Comparison of ENCODE assay signal across 21 cellular contexts in genomic region chr2:95262896-95263542, GRCh38. TPM values are rescaled to one million over a fixed set of nuclear protein-coding genes. Genes with fewer than 3 reads are reported as not detected.
"Had no signal": no experiment of that assay in that cellular context is flagged by ENCODE, and none has a peak within 500 bp of the region (broad histone marks: within the 10 kb centered on the region; RNA-seq: fewer than 3 reads in every experiment).

No MANE protein-coding gene starts in this region.

- H3K36me3 Mint-ChIP-seq: activated CD4-positive, alpha-beta memory T cell treated with anti-CD3 and anti-CD28 coated beads for 36 hours had no signal

- H3K27me3 ChIP-seq: adrenal gland, sigmoid colon had no signal

- H3K4me3 Mint-ChIP-seq: activated CD4-positive, alpha-beta memory T cell treated with anti-CD3 and anti-CD28 coated beads for 36 hours; activated T-cell treated with anti-CD3 and anti-CD28 coated beads, Interleukin-2, amount 50 U/mL, for 4 hours; nephron; stimulated activated memory B cell treated with anti-CD40 and anti-IgM and Interleukin-4, amounts not matched to agents 10 μg/mL and 1 μg/mL and 100 μg/mL, for 72 hours; T-helper 17 cell had no signal

- DNase-seq: activated CD4-positive, alpha-beta memory T cell treated with anti-CD3 and anti-CD28 coated beads for 36 hours; activated CD4-positive, alpha-beta T cell treated with anti-CD3 and anti-CD28 coated beads for 4 hours; activated effector memory CD4-positive, alpha-beta T cell treated with anti-CD3 and anti-CD28 coated beads, Interleukin-2, amount 50 U/mL, for 16 hours; activated T-cell treated with anti-CD3 and anti-CD28 coated beads, Interleukin-2, amount 50 U/mL, for 4 hours; dermis blood vessel endothelial cell; effector memory CD4-positive, alpha-beta T cell; foreskin melanocyte; glutamatergic neuron; hypothalamus; kidney; midbrain; sigmoid colon; stimulated activated CD4-positive, alpha-beta T cell treated with anti-CD3 and anti-CD28 coated beads, Interleukin-4, amount 100 ng/mL, for 24 hours; T-helper 17 cell had no signal

- H3K4me3 ChIP-seq: adrenal gland, sigmoid colon had no signal

- H3K4me1 Mint-ChIP-seq: stimulated activated memory B cell treated with anti-CD40 and anti-IgM and Interleukin-4, amounts not matched to agents 10 μg/mL and 1 μg/mL and 100 μg/mL, for 72 hours; T-helper 17 cell had no signal

- H3K9me3 ChIP-seq: adrenal gland had no signal

- H3K79me2 ChIP-seq: parathyroid adenoma had no signal

- H3K27ac Mint-ChIP-seq: activated CD4-positive, alpha-beta memory T cell treated with anti-CD3 and anti-CD28 coated beads for 36 hours; nephron; stimulated activated memory B cell treated with anti-CD40 and anti-IgM and Interleukin-4, amounts not matched to agents 10 μg/mL and 1 μg/mL and 100 μg/mL, for 72 hours; T-helper 17 cell had no signal

- H2AFZ ChIP-seq: parathyroid adenoma had no signal

- H3K9ac ChIP-seq: parathyroid adenoma had no signal

- H3K36me3 ChIP-seq: adrenal gland, sigmoid colon had no signal

- H3K27ac ChIP-seq: adrenal gland, parathyroid adenoma, sigmoid colon had no signal

- H3K9me3 Mint-ChIP-seq: stimulated activated memory B cell treated with anti-CD40 and anti-IgM and Interleukin-4, amounts not matched to agents 10 μg/mL and 1 μg/mL and 100 μg/mL, for 72 hours had no signal

- ATAC-seq: activated T-cell treated with anti-CD3 and anti-CD28 coated beads, Interleukin-2, amount 50 U/mL, for 4 hours; left lobe of liver; stimulated activated memory B cell treated with anti-CD40 and anti-IgM and Interleukin-4, amounts not matched to agents 10 μg/mL and 1 μg/mL and 100 μg/mL, for 72 hours; T-helper 17 cell had no signal

- H3K4me1 ChIP-seq: adrenal gland had no signal

RNA-seq across cellular contexts. Expression of gene KCNIP3, which starts 34.1 kb away (rescaled TPM):
- total RNA-seq: activated CD4-positive, alpha-beta memory T cell treated with anti-CD3 and anti-CD28 coated beads for 36 hours; activated naive CD4-positive, alpha-beta T cell treated with anti-CD3 and anti-CD28 coated beads, Interleukin-2, amount 50 U/mL, for 72 hours; activated T-cell treated with anti-CD3 and anti-CD28 coated beads, Interleukin-2, amount 50 U/mL, for 4 hours; lung microvascular endothelial cell; T-helper 17 cell had no signal
